ENCODE assay signal across 21 cellular contexts in the genomic region with DNA sequence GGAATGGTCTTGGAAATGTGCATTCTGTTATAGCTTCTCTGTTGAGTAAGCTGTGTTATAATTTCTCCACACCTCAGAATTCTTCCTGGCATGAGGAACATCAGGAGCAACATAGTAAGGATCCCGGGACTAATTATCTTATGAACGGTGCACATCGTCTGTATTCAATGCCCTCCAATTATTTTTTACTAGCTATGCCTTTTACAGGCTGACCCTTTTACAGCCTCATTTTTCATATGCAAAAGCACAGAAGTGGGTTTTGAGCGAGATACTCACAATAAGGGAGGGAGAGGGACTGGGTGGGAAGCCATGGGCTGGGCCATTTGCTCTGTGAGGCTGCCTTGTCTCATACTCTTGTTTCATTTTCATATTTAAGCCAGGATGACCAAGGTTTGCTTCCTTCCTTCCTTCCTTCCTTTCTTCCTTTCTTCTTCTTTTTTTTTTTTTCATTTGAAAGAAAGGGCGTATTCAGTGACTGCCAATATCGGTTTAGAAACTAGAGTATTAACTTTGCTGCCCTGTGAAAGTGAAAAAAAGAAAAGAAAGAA.
A peak's percentile ranks its signal among the peaks of the same experiment; 100 is the strongest.
DNase-seq lines count a peak whose midpoint lies in the region; ATAC-seq and TF ChIP-seq lines count a peak whose summit lies in the region.
"Had no signal": no experiment of that assay in that cellular context is flagged by ENCODE, and none has a peak within 500 bp of the region (broad histone marks: within the 10 kb centered on the region; RNA-seq: fewer than 3 reads in every experiment).

No MANE protein-coding gene starts in this region.

- no peak overlapping the region for H3K4me3 Mint-ChIP-seq in activated T-helper 2 cell treated with anti-CD3 and anti-CD28 coated beads, Interferon-gamma antibody, Interleukin-2, Interleukin-4, amounts not matched to agents 10 μg/mL and 5 μg/mL and 100 μg/mL, durations not matched to agents 14 hours and 24 hours and 36 hours (ENCODE audit: low read depth)
- H3K4me3 Mint-ChIP-seq: CD4-positive, CD25-positive, alpha-beta regulatory T cell had no signal

- H3K27ac Mint-ChIP-seq in activated T-helper 2 cell treated with anti-CD3 and anti-CD28 coated beads, Interferon-gamma antibody, Interleukin-2, Interleukin-4, amounts not matched to agents 10 μg/mL and 5 μg/mL and 100 μg/mL, durations not matched to agents 14 hours and 24 hours and 36 hours: no peak overlapping the region
- H3K27ac Mint-ChIP-seq: CD4-positive, CD25-positive, alpha-beta regulatory T cell had no signal

- H3K27ac ChIP-seq in SU-DHL-6 (ENCODE audit: low read depth, low read length): peak overlapping the region; percentile 54
- peak overlapping the region; percentile 65 for H3K27ac ChIP-seq in left ventricle myocardium inferior (replicated peaks)
- H3K27ac ChIP-seq: A549, colonic mucosa, psoas muscle, testis had no signal

- no peaks in the 10 kb centered on the region for H3K27me3 Mint-ChIP-seq in activated T-helper 2 cell treated with anti-CD3 and anti-CD28 coated beads, Interferon-gamma antibody, Interleukin-2, Interleukin-4, amounts not matched to agents 10 μg/mL and 5 μg/mL and 100 μg/mL, durations not matched to agents 14 hours and 24 hours and 36 hours (ENCODE audit: low read depth)

- H3K79me2 ChIP-seq in SU-DHL-6 (ENCODE audit: insufficient read depth, low read length): peaks cover 11% of the 10 kb centered on the region; the same call in 1 of the 2 replicates

- ATAC-seq in Right ventricle myocardium superior (ENCODE audit: poor library complexity): peak; percentile 64
- ATAC-seq in left cardiac atrium: no peak
- ATAC-seq in GM18909 (IDR thresholded peaks at IDR 0.05; ENCODE audit: poor library complexity, unreplicated experiment): no peak
- ATAC-seq: A549, Panc1, psoas muscle, SK-N-SH treated with all-trans-retinoic acid at 6 μM for 48 hours had no signal

- no peaks in the 10 kb centered on the region; the same call in 1 of the 2 replicates for H4K20me1 ChIP-seq in SU-DHL-6 (ENCODE audit: low read depth, low read length)

- H3K4me1 ChIP-seq in left ventricle myocardium inferior: peaks cover 84% of the 10 kb centered on the region
- H3K4me1 ChIP-seq: A549, colonic mucosa, testis had no signal

- H2AFZ ChIP-seq in SU-DHL-6 (ENCODE audit: low read depth, low read length, severe bottlenecking): no peak overlapping the region

- no peaks in the 10 kb centered on the region for H3K9me3 ChIP-seq in SU-DHL-6 (ENCODE audit: insufficient read depth, low read length)
- H3K9me3 ChIP-seq in left ventricle myocardium inferior (replicated peaks): no peaks in the 10 kb centered on the region
- H3K9me3 ChIP-seq: A549, colonic mucosa, psoas muscle, testis had no signal

- H3K36me3 Mint-ChIP-seq in activated T-helper 2 cell treated with anti-CD3 and anti-CD28 coated beads, Interferon-gamma antibody, Interleukin-2, Interleukin-4, amounts not matched to agents 10 μg/mL and 5 μg/mL and 100 μg/mL, durations not matched to agents 14 hours and 24 hours and 36 hours (ENCODE audit: low read depth): no peaks in the 10 kb centered on the region
- H3K36me3 Mint-ChIP-seq: CD4-positive, CD25-positive, alpha-beta regulatory T cell had no signal

- H3K27me3 ChIP-seq in SU-DHL-6 (ENCODE audit: low read length) (no peaks in the 10 kb centered on the region), left ventricle myocardium inferior (ENCODE audit: low read depth) (no peaks in the 10 kb centered on the region)
- H3K27me3 ChIP-seq: colonic mucosa, testis had no signal

- no peaks in the 10 kb centered on the region for H3K9me2 ChIP-seq in SU-DHL-6 (replicated peaks; ENCODE audit: insufficient read depth, low read length)

- no peak overlapping the region for H3K9ac ChIP-seq in SU-DHL-6 (ENCODE audit: low read length)

- no peak overlapping the region for H3K4me3 ChIP-seq in SU-DHL-6 (ENCODE audit: insufficient read depth, low read length, poor library complexity, severe bottlenecking)
- peak overlapping the region; percentile 44 for H3K4me3 ChIP-seq in left ventricle myocardium inferior
- H3K4me3 ChIP-seq: A549, colonic mucosa, psoas muscle, testis had no signal

- no peak for TF ChIP-seq CTCF in SU-DHL-6 (IDR thresholded peaks at IDR 0.05; ENCODE audit: insufficient read depth, low read length, poor library complexity, severe bottlenecking)
- no peak for TF ChIP-seq CTCF in left ventricle myocardium inferior (IDR thresholded peaks at IDR 0.05; ENCODE audit: borderline replicate concordance)

- peaks cover 15% of the 10 kb centered on the region; the same call in 1 of the 2 replicates for H3F3A ChIP-seq in SU-DHL-6 (ENCODE audit: insufficient read depth)

- intact Hi-C loops in Right ventricle myocardium superior (cut with DNase I): no loop called here
- intact Hi-C loops in left cardiac atrium (cut with DNase I): no loop called here
- intact Hi-C loops in left ventricle myocardium inferior (cut with micrococcal nuclease): no loop called here
- intact Hi-C loops in activated T-helper 2 cell treated with anti-CD3 and anti-CD28 coated beads, Interferon-gamma antibody, Interleukin-2, Interleukin-4, amounts not matched to agents 10 μg/mL and 5 μg/mL and 100 μg/mL, durations not matched to agents 14 hours and 24 hours and 36 hours (cut with micrococcal nuclease): no loop called here

- no peak for DNase-seq in Right ventricle myocardium superior
- DNase-seq in left cardiac atrium: no peak
- DNase-seq in left ventricle myocardium inferior: no peak
- no peak for DNase-seq in COLO829 (ENCODE audit: low spot score)
- no peak for DNase-seq in activated CD8-positive, alpha-beta memory T cell treated with anti-CD3 and anti-CD28 coated beads for 24 hours
- DNase-seq in activated T-helper 2 cell treated with anti-CD3 and anti-CD28 coated beads, Interferon-gamma antibody, Interleukin-2, Interleukin-4, amounts not matched to agents 10 μg/mL and 5 μg/mL and 100 μg/mL, durations not matched to agents 14 hours and 24 hours and 36 hours (ENCODE audit: low spot score): no peak
- DNase-seq: activated naive CD4-positive, alpha-beta T cell treated with Interleukin-2 at 50 U/mL for 16 hours; CD4-positive, CD25-positive, alpha-beta regulatory T cell; colonic mucosa; foreskin fibroblast; Karpas-422; midbrain; NCI-H82; psoas muscle; stimulated activated CD4-positive, alpha-beta T cell treated with anti-CD3 and anti-CD28 coated beads, Interleukin-12 subunit alpha, Interleukin-12 subunit beta, amount 100 ng/mL, for 4 hours; testis had no signal

- H3K36me3 ChIP-seq in SU-DHL-6 (ENCODE audit: low read length): 0 out of 2 replicates have a peak, but pooled peaks cover 3% of the 10 kb centered on the region
- no peaks in the 10 kb centered on the region for H3K36me3 ChIP-seq in left ventricle myocardium inferior
- H3K36me3 ChIP-seq: colonic mucosa had no signal

- H3K4me1 Mint-ChIP-seq in activated T-helper 2 cell treated with anti-CD3 and anti-CD28 coated beads, Interferon-gamma antibody, Interleukin-2, Interleukin-4, amounts not matched to agents 10 μg/mL and 5 μg/mL and 100 μg/mL, durations not matched to agents 14 hours and 24 hours and 36 hours (ENCODE audit: low read depth): no peaks in the 10 kb centered on the region
- H3K4me1 Mint-ChIP-seq: CD4-positive, CD25-positive, alpha-beta regulatory T cell had no signal

- H3K4me2 ChIP-seq in SU-DHL-6 (ENCODE audit: low read depth, low read length, poor library complexity, severe bottlenecking): peak overlapping the region; percentile 32
- H3K4me2 ChIP-seq: A549 had no signal

- H3K9me3 Mint-ChIP-seq in activated T-helper 2 cell treated with anti-CD3 and anti-CD28 coated beads, Interferon-gamma antibody, Interleukin-2, Interleukin-4, amounts not matched to agents 10 μg/mL and 5 μg/mL and 100 μg/mL, durations not matched to agents 14 hours and 24 hours and 36 hours: no peaks in the 10 kb centered on the region
